Comparison of ENCODE assay signal across 14 cellular contexts in genomic region chr5:127799293-127799905, GRCh38.
"Had no signal": no experiment of that assay in that cellular context is flagged by ENCODE, and none has a peak within 500 bp of the region (broad histone marks: within the 10 kb centered on the region; RNA-seq: fewer than 3 reads in every experiment).

No MANE protein-coding gene starts in this region.

- ATAC-seq: pancreas; stimulated activated naive B cell treated with anti-CD40 and anti-IgM and Interleukin-4, amounts not matched to agents 10 μg/mL and 1 μg/mL and 100 μg/mL, for 72 hours had no signal

- H3K27ac Mint-ChIP-seq: activated CD4-positive, alpha-beta T cell treated with anti-CD3 and anti-CD28 coated beads, Interleukin-2, amount 10 ng/mL, durations not matched to agents 7 days and 5 days; activated naive CD4-positive, alpha-beta T cell treated with anti-CD3 and anti-CD28 coated beads, Interleukin-2, amount 10 ng/mL, durations not matched to agents 7 days and 5 days; stimulated activated naive B cell treated with anti-CD40 and anti-IgM and Interleukin-4, amounts not matched to agents 10 μg/mL and 1 μg/mL and 100 μg/mL, for 72 hours had no signal

- H3K27me3 Mint-ChIP-seq: activated CD4-positive, alpha-beta T cell treated with anti-CD3 and anti-CD28 coated beads, Interleukin-2, amount 10 ng/mL, durations not matched to agents 7 days and 5 days; activated naive CD4-positive, alpha-beta T cell treated with anti-CD3 and anti-CD28 coated beads, Interleukin-2, amount 10 ng/mL, durations not matched to agents 7 days and 5 days; stimulated activated naive B cell treated with anti-CD40 and anti-IgM and Interleukin-4, amounts not matched to agents 10 μg/mL and 1 μg/mL and 100 μg/mL, for 72 hours had no signal

- H3K9me3 Mint-ChIP-seq: activated CD4-positive, alpha-beta T cell treated with anti-CD3 and anti-CD28 coated beads, Interleukin-2, amount 10 ng/mL, durations not matched to agents 7 days and 5 days; activated naive CD4-positive, alpha-beta T cell treated with anti-CD3 and anti-CD28 coated beads, Interleukin-2, amount 10 ng/mL, durations not matched to agents 7 days and 5 days; neural crest cell; stimulated activated naive B cell treated with anti-CD40 and anti-IgM and Interleukin-4, amounts not matched to agents 10 μg/mL and 1 μg/mL and 100 μg/mL, for 72 hours had no signal

- H3K36me3 Mint-ChIP-seq: activated naive CD4-positive, alpha-beta T cell treated with anti-CD3 and anti-CD28 coated beads, Interleukin-2, amount 10 ng/mL, durations not matched to agents 7 days and 5 days; stimulated activated naive B cell treated with anti-CD40 and anti-IgM and Interleukin-4, amounts not matched to agents 10 μg/mL and 1 μg/mL and 100 μg/mL, for 72 hours had no signal

- H3K4me3 Mint-ChIP-seq: activated CD4-positive, alpha-beta T cell treated with anti-CD3 and anti-CD28 coated beads, Interleukin-2, amount 10 ng/mL, durations not matched to agents 7 days and 5 days; activated naive CD4-positive, alpha-beta T cell treated with anti-CD3 and anti-CD28 coated beads, Interleukin-2, amount 10 ng/mL, durations not matched to agents 7 days and 5 days; neural crest cell; stimulated activated naive B cell treated with anti-CD40 and anti-IgM and Interleukin-4, amounts not matched to agents 10 μg/mL and 1 μg/mL and 100 μg/mL, for 72 hours had no signal

- H3K4me3 ChIP-seq: ascending aorta, breast epithelium, pancreas, thyroid gland had no signal

- H3K9me3 ChIP-seq: ascending aorta, breast epithelium, pancreas, thyroid gland had no signal

- H3K36me3 ChIP-seq: ascending aorta, breast epithelium, pancreas, thyroid gland had no signal

- H3K4me1 ChIP-seq: ascending aorta, pancreas had no signal

- DNase-seq: activated CD4-positive, alpha-beta T cell treated with anti-CD3 and anti-CD28 coated beads, Interleukin-2, amount 10 ng/mL, durations not matched to agents 7 days and 5 days; activated CD4-positive, CD25-positive, alpha-beta regulatory T cell; activated CD8-positive, alpha-beta memory T cell treated with anti-CD3 and anti-CD28 coated beads for 24 hours; activated naive CD4-positive, alpha-beta T cell treated with anti-CD3 and anti-CD28 coated beads, Interleukin-2, amount 10 ng/mL, durations not matched to agents 7 days and 5 days; erythroblast; hippocampal formation; kidney glomerular epithelial cell; pancreas; stimulated activated CD4-positive, alpha-beta T cell treated with anti-CD3 and anti-CD28 coated beads, Interleukin-2, amount 100 ng/mL, for 48 hours; stimulated activated naive B cell treated with anti-CD40 and anti-IgM and Interleukin-4, amounts not matched to agents 10 μg/mL and 1 μg/mL and 100 μg/mL, for 72 hours; thyroid gland had no signal

- H3K27ac ChIP-seq: ascending aorta, breast epithelium, pancreas, thyroid gland had no signal

- H3K27me3 ChIP-seq: ascending aorta, breast epithelium, pancreas, thyroid gland had no signal

- H3K4me1 Mint-ChIP-seq: activated CD4-positive, alpha-beta T cell treated with anti-CD3 and anti-CD28 coated beads, Interleukin-2, amount 10 ng/mL, durations not matched to agents 7 days and 5 days; activated naive CD4-positive, alpha-beta T cell treated with anti-CD3 and anti-CD28 coated beads, Interleukin-2, amount 10 ng/mL, durations not matched to agents 7 days and 5 days; stimulated activated naive B cell treated with anti-CD40 and anti-IgM and Interleukin-4, amounts not matched to agents 10 μg/mL and 1 μg/mL and 100 μg/mL, for 72 hours had no signal
